ENCODE assay signal across 1 cellular context in the genomic region with DNA sequence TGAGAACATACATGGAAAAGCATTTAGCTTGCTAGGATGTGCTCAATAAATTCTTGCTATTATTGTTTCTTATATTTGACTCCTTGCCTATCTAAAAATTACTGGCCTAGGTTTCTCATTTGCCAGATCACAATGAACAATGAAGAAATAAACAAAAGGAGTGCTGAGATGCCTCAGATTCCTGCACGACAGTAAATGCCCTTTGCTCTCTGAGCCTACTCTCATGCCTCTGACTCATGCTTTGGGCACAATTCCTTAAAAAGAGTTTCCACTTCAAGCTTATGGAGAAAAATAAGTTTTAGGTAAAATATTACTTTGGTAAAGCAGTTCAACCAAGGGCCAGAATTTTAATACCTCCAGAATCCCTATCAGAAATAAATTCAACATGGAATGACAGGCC.
A peak's percentile ranks its signal among the peaks of the same experiment; 100 is the strongest.
TF ChIP-seq lines count a peak whose summit lies in the region.

No MANE protein-coding gene starts in this region.

TF ChIP-seq in H1, 55 proteins besides CTCF, POLR2A, EP300 and RAD21:
- TF ChIP-seq TEAD4 (IDR thresholded peaks at IDR 0.05; ENCODE audit: low read depth, low read length) (peak; percentile 62), CTBP2 (IDR thresholded peaks at IDR 0.05; ENCODE audit: borderline replicate concordance, insufficient read depth, insufficient read length, low read length) (no peak), JUND (IDR thresholded peaks at IDR 0.05; ENCODE audit: low read length) (peak; percentile 61)
